21 cellular contexts compared by ENCODE assay signal in the genomic region with DNA sequence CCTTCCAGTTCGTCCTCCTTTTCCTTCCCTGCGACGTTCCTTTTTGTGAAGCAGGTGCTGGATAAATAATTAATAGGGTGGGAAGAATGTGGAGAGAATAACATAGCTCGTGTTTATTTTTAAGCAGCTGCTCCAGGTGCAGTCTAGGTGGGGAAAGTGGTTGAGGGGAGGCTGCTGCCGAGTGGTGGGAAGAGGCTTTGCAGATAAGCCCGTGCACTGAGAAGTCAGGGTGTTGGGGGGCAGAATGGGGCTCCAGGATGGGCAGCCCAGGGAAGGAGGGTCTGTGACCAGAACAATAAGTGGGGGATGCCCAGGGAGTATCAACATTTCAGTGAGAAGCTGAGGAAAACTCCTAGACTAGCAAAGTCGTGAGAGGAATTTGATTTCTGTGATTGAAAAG.
DNase-seq lines count a peak whose midpoint lies in the region; ATAC-seq and TF ChIP-seq lines count a peak whose summit lies in the region.
"Had no signal": no experiment of that assay in that cellular context is flagged by ENCODE, and none has a peak within 500 bp of the region (broad histone marks: within the 10 kb centered on the region; RNA-seq: fewer than 3 reads in every experiment).

No MANE protein-coding gene starts in this region.

- CTCF ChIA-PET in PC-3 (lab: Charles Lee), result no interaction called here

- no peaks in the 10 kb centered on the region for H3K79me2 ChIP-seq in PC-3 (ENCODE audit: low read length)

- no peaks in the 10 kb centered on the region for H3K4me1 Mint-ChIP-seq in chondrocyte (ENCODE audit: low read depth)

- H3K4me1 ChIP-seq in PC-3 (ENCODE audit: insufficient read depth, low read length), result peaks cover 7% of the 10 kb centered on the region
- H3K4me1 ChIP-seq: BE2C, colonic mucosa, prostate gland, testis had no signal

- H3K36me3 ChIP-seq in PC-3 (ENCODE audit: low read depth, low read length), result no peaks in the 10 kb centered on the region
- H3K36me3 ChIP-seq: BE2C, colonic mucosa, prostate gland had no signal

- H4K20me1 ChIP-seq in PC-3 (ENCODE audit: low read length), result no peaks in the 10 kb centered on the region

- no peak overlapping the region for H3K27ac Mint-ChIP-seq in chondrocyte (ENCODE audit: unreplicated experiment)
- H3K27ac Mint-ChIP-seq: activated B cell treated with CpG ODN at 0.5 μM for 24 hours; activated CD4-positive, alpha-beta memory T cell treated with anti-CD3 and anti-CD28 coated beads, Interleukin-2, amount 10 ng/mL, durations not matched to agents 7 days and 5 days; activated naive CD4-positive, alpha-beta T cell treated with anti-CD3 and anti-CD28 coated beads, Interleukin-2, amount 10 ng/mL, durations not matched to agents 7 days and 5 days; T-helper 2 cell treated with Interferon-gamma antibody and Interleukin-4, amounts not matched to agents 5 μg/mL and 100 μg/mL, for 36 hours had no signal

- no peak overlapping the region for H3K4me2 ChIP-seq in PC-3 (ENCODE audit: low read length)

- H3K27me3 ChIP-seq in PC-3 (ENCODE audit: low read length), result no peaks in the 10 kb centered on the region
- H3K27me3 ChIP-seq: BE2C, colonic mucosa, spleen, testis had no signal

- no peaks in the 10 kb centered on the region for H3K27me3 Mint-ChIP-seq in chondrocyte (ENCODE audit: low read depth)
- H3K27me3 Mint-ChIP-seq: activated B cell treated with CpG ODN at 0.5 μM for 24 hours; activated CD4-positive, alpha-beta memory T cell treated with anti-CD3 and anti-CD28 coated beads, Interleukin-2, amount 10 ng/mL, durations not matched to agents 7 days and 5 days; activated naive CD4-positive, alpha-beta T cell treated with anti-CD3 and anti-CD28 coated beads, Interleukin-2, amount 10 ng/mL, durations not matched to agents 7 days and 5 days had no signal

- H3K9me3 Mint-ChIP-seq in chondrocyte (ENCODE audit: low read depth), result no peaks in the 10 kb centered on the region
- H3K9me3 Mint-ChIP-seq: activated B cell treated with CpG ODN at 0.5 μM for 24 hours; activated CD4-positive, alpha-beta memory T cell treated with anti-CD3 and anti-CD28 coated beads, Interleukin-2, amount 10 ng/mL, durations not matched to agents 7 days and 5 days; activated naive CD4-positive, alpha-beta T cell treated with anti-CD3 and anti-CD28 coated beads, Interleukin-2, amount 10 ng/mL, durations not matched to agents 7 days and 5 days; T-helper 2 cell treated with Interferon-gamma antibody and Interleukin-4, amounts not matched to agents 5 μg/mL and 100 μg/mL, for 36 hours had no signal

- H2AFZ ChIP-seq in PC-3 (ENCODE audit: low read length), result no peak overlapping the region

- BruUV-seq in PC-3 (replicated peaks; lab: Mats Ljungman, UMichigan), result no TSS peak

- peak overlapping the region; percentile 8 for H3K27ac ChIP-seq in substantia nigra (ENCODE audit: low read depth, low read length, poor library complexity, severe bottlenecking)
- H3K27ac ChIP-seq in PC-3 (ENCODE audit: low read length), result no peak overlapping the region
- H3K27ac ChIP-seq: colonic mucosa, prostate gland, spleen, testis had no signal

- H3K36me3 Mint-ChIP-seq in chondrocyte (ENCODE audit: low read depth), result no peaks in the 10 kb centered on the region
- H3K36me3 Mint-ChIP-seq: activated naive CD4-positive, alpha-beta T cell treated with anti-CD3 and anti-CD28 coated beads, Interleukin-2, amount 10 ng/mL, durations not matched to agents 7 days and 5 days had no signal

- ATAC-seq in GM19324 (IDR thresholded peaks at IDR 0.05; ENCODE audit: low FRiP score, unreplicated experiment) (no peak), PC-3 (no peak)
- ATAC-seq: left cardiac atrium had no signal

- H3K9me2 ChIP-seq in PC-3 (replicated peaks; ENCODE audit: low read length), result no peaks in the 10 kb centered on the region

- no peak overlapping the region for H3K9ac ChIP-seq in PC-3 (ENCODE audit: low read length)

- peak; percentile 46 to 94 (median 69) for DNase-seq in NCI-H1417 (lab: John Stamatoyannopoulos, UW)
- DNase-seq in NCI-H2171 treated with DMSO at 0.1 percent for 48 hours (lab: John Stamatoyannopoulos, UW), result peak; percentile 82
- peak; percentile 42 for DNase-seq in chondrocyte (ENCODE audit: low spot score)
- no peak for DNase-seq in substantia nigra (lab: John Stamatoyannopoulos, UW)
- DNase-seq in SK-N-DZ (ENCODE audit: low spot score), result no peak
- DNase-seq in PC-3, result no peak
- DNase-seq: activated B cell treated with CpG ODN at 0.5 μM for 24 hours; activated CD4-positive, alpha-beta memory T cell treated with anti-CD3 and anti-CD28 coated beads, Interleukin-2, amount 10 ng/mL, durations not matched to agents 7 days and 5 days; activated naive CD4-positive, alpha-beta T cell treated with anti-CD3 and anti-CD28 coated beads, Interleukin-2, amount 10 ng/mL, durations not matched to agents 7 days and 5 days; activated T-cell treated with anti-CD3 and anti-CD28 coated beads, Interleukin-2, amount 50 U/mL, for 1 hour; BE2C; colonic mucosa; foreskin fibroblast; left cardiac atrium; NCI-H1930; SIG-M5; spleen; testis had no signal

- POLR2A ChIA-PET in PC-3 (lab: Charles Lee; ENCODE audit: unreplicated experiment), result no interaction called here

- no peak overlapping the region for H3K4me3 Mint-ChIP-seq in chondrocyte (ENCODE audit: unreplicated experiment)
- H3K4me3 Mint-ChIP-seq: activated B cell treated with CpG ODN at 0.5 μM for 24 hours; activated CD4-positive, alpha-beta memory T cell treated with anti-CD3 and anti-CD28 coated beads, Interleukin-2, amount 10 ng/mL, durations not matched to agents 7 days and 5 days; activated naive CD4-positive, alpha-beta T cell treated with anti-CD3 and anti-CD28 coated beads, Interleukin-2, amount 10 ng/mL, durations not matched to agents 7 days and 5 days; T-helper 2 cell treated with Interferon-gamma antibody and Interleukin-4, amounts not matched to agents 5 μg/mL and 100 μg/mL, for 36 hours had no signal

- intact Hi-C loops in PC-3 (cut with micrococcal nuclease), result no loop called here

- H3K4me3 ChIP-seq in PC-3 (ENCODE audit: low read length), result no peak overlapping the region
- H3K4me3 ChIP-seq: colonic mucosa, prostate gland, spleen, testis had no signal

- TF ChIP-seq CTCF in chondrocyte (IDR thresholded peaks at IDR 0.05) (no peak), PC-3 (conservative IDR thresholded peaks at IDR 0.05; ENCODE audit: low read depth, low read length) (no peak)

- no peaks in the 10 kb centered on the region for H3K9me3 ChIP-seq in PC-3 (ENCODE audit: low read length)
- H3K9me3 ChIP-seq: BE2C, colonic mucosa, prostate gland, spleen, testis had no signal

- H3F3A ChIP-seq in PC-3 (ENCODE audit: low read length, unreplicated experiment), result no peaks in the 10 kb centered on the region

Comparison
In these comparisons a context has a peak if more than half of its experiments do, and no peak if none do; other contexts are left out.
1. DNase-seq: peak in NCI-H1417 (3 of 3), NCI-H2171 treated with DMSO at 0.1 percent for 48 hours (single experiment) and chondrocyte (single experiment); none in substantia nigra (0 of 49), SK-N-DZ (single experiment) and PC-3 (single experiment).